Comparison of ENCODE assay signal across 1 cellular context in the genomic region with DNA sequence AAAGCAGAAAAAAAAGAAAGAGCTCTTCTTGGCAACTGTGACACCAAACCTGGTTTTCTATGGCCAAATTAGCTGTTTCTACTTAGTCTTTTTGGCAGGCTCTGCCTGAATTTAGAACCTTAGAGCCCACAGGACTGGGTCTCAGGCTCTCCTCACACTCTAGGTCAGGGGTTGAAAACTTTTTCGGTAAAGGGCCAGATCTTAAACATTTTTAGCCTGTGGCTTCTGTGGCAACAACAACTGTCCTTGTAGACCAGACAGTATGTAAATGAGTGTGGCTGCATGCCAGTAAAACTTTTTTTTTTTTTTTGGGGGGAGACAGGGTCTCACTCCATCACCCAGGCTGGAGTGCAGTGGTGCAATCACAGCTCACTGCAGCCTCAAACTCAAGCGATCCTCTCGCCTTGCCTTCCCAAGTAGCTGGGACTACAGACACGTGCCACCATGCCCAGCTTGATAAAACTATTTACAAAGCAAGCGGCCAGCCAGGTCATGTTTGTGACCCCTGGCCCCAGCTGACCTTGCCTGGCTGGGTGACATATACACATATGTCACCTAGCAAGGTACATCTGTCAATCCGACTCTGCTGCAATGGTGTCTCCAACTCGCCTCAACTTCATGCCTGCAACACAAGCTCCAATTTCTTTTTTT.
A peak's percentile ranks its signal among the peaks of the same experiment; 100 is the strongest.
TF ChIP-seq lines count a peak whose summit lies in the region.

No MANE protein-coding gene starts in this region.

TF ChIP-seq in HepG2, 621 proteins besides CTCF, POLR2A, EP300 and RAD21 (continued from another document and continues in another):
- TF ChIP-seq, protein P1, sequence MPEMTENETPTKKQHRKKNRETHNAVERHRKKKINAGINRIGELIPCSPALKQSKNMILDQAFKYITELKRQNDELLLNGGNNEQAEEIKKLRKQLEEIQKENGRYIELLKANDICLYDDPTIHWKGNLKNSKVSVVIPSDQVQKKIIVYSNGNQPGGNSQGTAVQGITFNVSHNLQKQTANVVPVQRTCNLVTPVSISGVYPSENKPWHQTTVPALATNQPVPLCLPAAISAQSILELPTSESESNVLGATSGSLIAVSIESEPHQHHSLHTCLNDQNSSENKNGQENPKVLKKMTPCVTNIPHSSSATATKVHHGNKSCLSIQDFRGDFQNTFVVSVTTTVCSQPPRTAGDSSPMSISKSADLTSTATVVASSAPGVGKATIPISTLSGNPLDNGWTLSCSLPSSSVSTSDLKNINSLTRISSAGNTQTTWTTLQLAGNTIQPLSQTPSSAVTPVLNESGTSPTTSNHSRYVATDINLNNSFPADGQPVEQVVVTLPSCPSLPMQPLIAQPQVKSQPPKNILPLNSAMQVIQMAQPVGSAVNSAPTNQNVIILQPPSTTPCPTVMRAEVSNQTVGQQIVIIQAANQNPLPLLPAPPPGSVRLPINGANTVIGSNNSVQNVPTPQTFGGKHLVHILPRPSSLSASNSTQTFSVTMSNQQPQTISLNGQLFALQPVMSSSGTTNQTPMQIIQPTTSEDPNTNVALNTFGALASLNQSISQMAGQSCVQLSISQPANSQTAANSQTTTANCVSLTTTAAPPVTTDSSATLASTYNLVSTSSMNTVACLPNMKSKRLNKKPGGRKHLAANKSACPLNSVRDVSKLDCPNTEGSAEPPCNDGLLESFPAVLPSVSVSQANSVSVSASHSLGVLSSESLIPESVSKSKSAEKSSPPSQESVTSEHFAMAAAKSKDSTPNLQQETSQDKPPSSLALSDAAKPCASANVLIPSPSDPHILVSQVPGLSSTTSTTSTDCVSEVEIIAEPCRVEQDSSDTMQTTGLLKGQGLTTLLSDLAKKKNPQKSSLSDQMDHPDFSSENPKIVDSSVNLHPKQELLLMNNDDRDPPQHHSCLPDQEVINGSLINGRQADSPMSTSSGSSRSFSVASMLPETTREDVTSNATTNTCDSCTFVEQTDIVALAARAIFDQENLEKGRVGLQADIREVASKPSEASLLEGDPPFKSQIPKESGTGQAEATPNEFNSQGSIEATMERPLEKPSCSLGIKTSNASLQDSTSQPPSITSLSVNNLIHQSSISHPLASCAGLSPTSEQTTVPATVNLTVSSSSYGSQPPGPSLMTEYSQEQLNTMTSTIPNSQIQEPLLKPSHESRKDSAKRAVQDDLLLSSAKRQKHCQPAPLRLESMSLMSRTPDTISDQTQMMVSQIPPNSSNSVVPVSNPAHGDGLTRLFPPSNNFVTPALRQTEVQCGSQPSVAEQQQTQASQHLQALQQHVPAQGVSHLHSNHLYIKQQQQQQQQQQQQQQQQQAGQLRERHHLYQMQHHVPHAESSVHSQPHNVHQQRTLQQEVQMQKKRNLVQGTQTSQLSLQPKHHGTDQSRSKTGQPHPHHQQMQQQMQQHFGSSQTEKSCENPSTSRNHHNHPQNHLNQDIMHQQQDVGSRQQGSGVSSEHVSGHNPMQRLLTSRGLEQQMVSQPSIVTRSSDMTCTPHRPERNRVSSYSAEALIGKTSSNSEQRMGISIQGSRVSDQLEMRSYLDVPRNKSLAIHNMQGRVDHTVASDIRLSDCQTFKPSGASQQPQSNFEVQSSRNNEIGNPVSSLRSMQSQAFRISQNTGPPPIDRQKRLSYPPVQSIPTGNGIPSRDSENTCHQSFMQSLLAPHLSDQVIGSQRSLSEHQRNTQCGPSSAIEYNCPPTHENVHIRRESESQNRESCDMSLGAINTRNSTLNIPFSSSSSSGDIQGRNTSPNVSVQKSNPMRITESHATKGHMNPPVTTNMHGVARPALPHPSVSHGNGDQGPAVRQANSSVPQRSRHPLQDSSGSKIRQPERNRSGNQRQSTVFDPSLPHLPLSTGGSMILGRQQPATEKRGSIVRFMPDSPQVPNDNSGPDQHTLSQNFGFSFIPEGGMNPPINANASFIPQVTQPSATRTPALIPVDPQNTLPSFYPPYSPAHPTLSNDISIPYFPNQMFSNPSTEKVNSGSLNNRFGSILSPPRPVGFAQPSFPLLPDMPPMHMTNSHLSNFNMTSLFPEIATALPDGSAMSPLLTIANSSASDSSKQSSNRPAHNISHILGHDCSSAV (CRISPR knock-in tag; IDR thresholded peaks at IDR 0.05; ENCODE audit: borderline replicate concordance): no peak
- TF ChIP-seq ASH2L (IDR thresholded peaks at IDR 0.05; ENCODE audit: insufficient read length, low read depth, low read length): no peak
- TF ChIP-seq, protein P2, sequence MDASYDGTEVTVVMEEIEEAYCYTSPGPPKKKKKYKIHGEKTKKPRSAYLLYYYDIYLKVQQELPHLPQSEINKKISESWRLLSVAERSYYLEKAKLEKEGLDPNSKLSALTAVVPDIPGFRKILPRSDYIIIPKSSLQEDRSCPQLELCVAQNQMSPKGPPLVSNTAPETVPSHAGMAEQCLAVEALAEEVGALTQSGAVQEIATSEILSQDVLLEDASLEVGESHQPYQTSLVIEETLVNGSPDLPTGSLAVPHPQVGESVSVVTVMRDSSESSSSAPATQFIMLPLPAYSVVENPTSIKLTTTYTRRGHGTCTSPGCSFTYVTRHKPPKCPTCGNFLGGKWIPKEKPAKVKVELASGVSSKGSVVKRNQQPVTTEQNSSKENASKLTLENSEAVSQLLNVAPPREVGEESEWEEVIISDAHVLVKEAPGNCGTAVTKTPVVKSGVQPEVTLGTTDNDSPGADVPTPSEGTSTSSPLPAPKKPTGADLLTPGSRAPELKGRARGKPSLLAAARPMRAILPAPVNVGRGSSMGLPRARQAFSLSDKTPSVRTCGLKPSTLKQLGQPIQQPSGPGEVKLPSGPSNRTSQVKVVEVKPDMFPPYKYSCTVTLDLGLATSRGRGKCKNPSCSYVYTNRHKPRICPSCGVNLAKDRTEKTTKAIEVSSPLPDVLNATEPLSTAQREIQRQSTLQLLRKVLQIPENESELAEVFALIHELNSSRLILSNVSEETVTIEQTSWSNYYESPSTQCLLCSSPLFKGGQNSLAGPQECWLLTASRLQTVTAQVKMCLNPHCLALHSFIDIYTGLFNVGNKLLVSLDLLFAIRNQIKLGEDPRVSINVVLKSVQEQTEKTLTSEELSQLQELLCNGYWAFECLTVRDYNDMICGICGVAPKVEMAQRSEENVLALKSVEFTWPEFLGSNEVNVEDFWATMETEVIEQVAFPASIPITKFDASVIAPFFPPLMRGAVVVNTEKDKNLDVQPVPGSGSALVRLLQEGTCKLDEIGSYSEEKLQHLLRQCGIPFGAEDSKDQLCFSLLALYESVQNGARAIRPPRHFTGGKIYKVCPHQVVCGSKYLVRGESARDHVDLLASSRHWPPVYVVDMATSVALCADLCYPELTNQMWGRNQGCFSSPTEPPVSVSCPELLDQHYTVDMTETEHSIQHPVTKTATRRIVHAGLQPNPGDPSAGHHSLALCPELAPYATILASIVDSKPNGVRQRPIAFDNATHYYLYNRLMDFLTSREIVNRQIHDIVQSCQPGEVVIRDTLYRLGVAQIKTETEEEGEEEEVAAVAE (CRISPR knock-in tag; IDR thresholded peaks at IDR 0.05; ENCODE audit: borderline replicate concordance): no peak
- TF ChIP-seq SP2 (CRISPR knock-in tag; IDR thresholded peaks at IDR 0.05): no peak
- no peak for TF ChIP-seq ZNF383 (CRISPR knock-in tag; IDR thresholded peaks at IDR 0.05; ENCODE audit: borderline replicate concordance)
- TF ChIP-seq ZNF749 (CRISPR knock-in tag; IDR thresholded peaks at IDR 0.05; ENCODE audit: borderline replicate concordance): peak; percentile 31; the same call in 1 of the 2 replicates
- TF ChIP-seq HCFC1 (IDR thresholded peaks at IDR 0.05; ENCODE audit: low read depth, low read length): no peak
- TF ChIP-seq KDM2A (CRISPR knock-in tag; IDR thresholded peaks at IDR 0.05; ENCODE audit: borderline replicate concordance, low read depth): peak; percentile 57
- no peak for TF ChIP-seq SRF (IDR thresholded peaks at IDR 0.05; ENCODE audit: low read depth, low read length)
- TF ChIP-seq, protein P3, sequence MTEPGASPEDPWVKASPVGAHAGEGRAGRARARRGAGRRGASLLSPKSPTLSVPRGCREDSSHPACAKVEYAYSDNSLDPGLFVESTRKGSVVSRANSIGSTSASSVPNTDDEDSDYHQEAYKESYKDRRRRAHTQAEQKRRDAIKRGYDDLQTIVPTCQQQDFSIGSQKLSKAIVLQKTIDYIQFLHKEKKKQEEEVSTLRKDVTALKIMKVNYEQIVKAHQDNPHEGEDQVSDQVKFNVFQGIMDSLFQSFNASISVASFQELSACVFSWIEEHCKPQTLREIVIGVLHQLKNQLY (CRISPR knock-in tag; IDR thresholded peaks at IDR 0.05): peak; percentile 75
- TF ChIP-seq TSC22D2 (CRISPR knock-in tag; IDR thresholded peaks at IDR 0.05; ENCODE audit: borderline replicate concordance): no peak
- TF ChIP-seq, protein P4, sequence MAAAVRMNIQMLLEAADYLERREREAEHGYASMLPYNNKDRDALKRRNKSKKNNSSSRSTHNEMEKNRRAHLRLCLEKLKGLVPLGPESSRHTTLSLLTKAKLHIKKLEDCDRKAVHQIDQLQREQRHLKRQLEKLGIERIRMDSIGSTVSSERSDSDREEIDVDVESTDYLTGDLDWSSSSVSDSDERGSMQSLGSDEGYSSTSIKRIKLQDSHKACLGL (CRISPR knock-in tag; IDR thresholded peaks at IDR 0.05): no peak
- no peak for TF ChIP-seq ZNF775 (CRISPR knock-in tag; IDR thresholded peaks at IDR 0.05; ENCODE audit: borderline replicate concordance)
- TF ChIP-seq, protein P5, sequence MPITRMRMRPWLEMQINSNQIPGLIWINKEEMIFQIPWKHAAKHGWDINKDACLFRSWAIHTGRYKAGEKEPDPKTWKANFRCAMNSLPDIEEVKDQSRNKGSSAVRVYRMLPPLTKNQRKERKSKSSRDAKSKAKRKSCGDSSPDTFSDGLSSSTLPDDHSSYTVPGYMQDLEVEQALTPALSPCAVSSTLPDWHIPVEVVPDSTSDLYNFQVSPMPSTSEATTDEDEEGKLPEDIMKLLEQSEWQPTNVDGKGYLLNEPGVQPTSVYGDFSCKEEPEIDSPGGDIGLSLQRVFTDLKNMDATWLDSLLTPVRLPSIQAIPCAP (CRISPR knock-in tag; IDR thresholded peaks at IDR 0.05; ENCODE audit: low read depth): no peak
- TF ChIP-seq ZKSCAN1 (IDR thresholded peaks at IDR 0.05; ENCODE audit: low read length): no peak
- TF ChIP-seq DMAP1 (CRISPR knock-in tag; IDR thresholded peaks at IDR 0.05): no peak
- TF ChIP-seq HOXD1 (CRISPR knock-in tag; IDR thresholded peaks at IDR 0.05): no peak
- TF ChIP-seq FOSL2 (CRISPR knock-in tag; IDR thresholded peaks at IDR 0.05): peak; percentile 93
- no peak; the same call in 1 of the 2 replicates for TF ChIP-seq ATF7 (IDR thresholded peaks at IDR 0.05)
- no peak for TF ChIP-seq ATF7 (CRISPR knock-in tag; IDR thresholded peaks at IDR 0.05)
- TF ChIP-seq ZNF672 (CRISPR knock-in tag; IDR thresholded peaks at IDR 0.05): no peak
- peak; percentile 99 for TF ChIP-seq RARA (CRISPR knock-in tag; IDR thresholded peaks at IDR 0.05)
- TF ChIP-seq, protein P6, sequence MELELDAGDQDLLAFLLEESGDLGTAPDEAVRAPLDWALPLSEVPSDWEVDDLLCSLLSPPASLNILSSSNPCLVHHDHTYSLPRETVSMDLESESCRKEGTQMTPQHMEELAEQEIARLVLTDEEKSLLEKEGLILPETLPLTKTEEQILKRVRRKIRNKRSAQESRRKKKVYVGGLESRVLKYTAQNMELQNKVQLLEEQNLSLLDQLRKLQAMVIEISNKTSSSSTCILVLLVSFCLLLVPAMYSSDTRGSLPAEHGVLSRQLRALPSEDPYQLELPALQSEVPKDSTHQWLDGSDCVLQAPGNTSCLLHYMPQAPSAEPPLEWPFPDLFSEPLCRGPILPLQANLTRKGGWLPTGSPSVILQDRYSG (CRISPR knock-in tag; IDR thresholded peaks at IDR 0.05): no peak
- no peak for TF ChIP-seq ZKSCAN5 (CRISPR knock-in tag; IDR thresholded peaks at IDR 0.05)
- TF ChIP-seq ZNF879 (CRISPR knock-in tag; IDR thresholded peaks at IDR 0.05): 0 out of 2 replicates have a peak, but pooled peaks have one; percentile 46
- TF ChIP-seq ZNF24 (IDR thresholded peaks at IDR 0.05): no peak
- TF ChIP-seq IRF2 (CRISPR knock-in tag; IDR thresholded peaks at IDR 0.05): peak; percentile 75
- no peak for TF ChIP-seq PCBP2 (optimal IDR thresholded peaks at IDR 0.05; ENCODE audit: low read depth, low read length, poor library complexity, severe bottlenecking)
- TF ChIP-seq, protein P7, sequence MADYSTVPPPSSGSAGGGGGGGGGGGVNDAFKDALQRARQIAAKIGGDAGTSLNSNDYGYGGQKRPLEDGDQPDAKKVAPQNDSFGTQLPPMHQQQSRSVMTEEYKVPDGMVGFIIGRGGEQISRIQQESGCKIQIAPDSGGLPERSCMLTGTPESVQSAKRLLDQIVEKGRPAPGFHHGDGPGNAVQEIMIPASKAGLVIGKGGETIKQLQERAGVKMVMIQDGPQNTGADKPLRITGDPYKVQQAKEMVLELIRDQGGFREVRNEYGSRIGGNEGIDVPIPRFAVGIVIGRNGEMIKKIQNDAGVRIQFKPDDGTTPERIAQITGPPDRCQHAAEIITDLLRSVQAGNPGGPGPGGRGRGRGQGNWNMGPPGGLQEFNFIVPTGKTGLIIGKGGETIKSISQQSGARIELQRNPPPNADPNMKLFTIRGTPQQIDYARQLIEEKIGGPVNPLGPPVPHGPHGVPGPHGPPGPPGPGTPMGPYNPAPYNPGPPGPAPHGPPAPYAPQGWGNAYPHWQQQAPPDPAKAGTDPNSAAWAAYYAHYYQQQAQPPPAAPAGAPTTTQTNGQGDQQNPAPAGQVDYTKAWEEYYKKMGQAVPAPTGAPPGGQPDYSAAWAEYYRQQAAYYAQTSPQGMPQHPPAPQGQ (CRISPR knock-in tag; IDR thresholded peaks at IDR 0.05; ENCODE audit: borderline replicate concordance): no peak
- TF ChIP-seq, protein P8, sequence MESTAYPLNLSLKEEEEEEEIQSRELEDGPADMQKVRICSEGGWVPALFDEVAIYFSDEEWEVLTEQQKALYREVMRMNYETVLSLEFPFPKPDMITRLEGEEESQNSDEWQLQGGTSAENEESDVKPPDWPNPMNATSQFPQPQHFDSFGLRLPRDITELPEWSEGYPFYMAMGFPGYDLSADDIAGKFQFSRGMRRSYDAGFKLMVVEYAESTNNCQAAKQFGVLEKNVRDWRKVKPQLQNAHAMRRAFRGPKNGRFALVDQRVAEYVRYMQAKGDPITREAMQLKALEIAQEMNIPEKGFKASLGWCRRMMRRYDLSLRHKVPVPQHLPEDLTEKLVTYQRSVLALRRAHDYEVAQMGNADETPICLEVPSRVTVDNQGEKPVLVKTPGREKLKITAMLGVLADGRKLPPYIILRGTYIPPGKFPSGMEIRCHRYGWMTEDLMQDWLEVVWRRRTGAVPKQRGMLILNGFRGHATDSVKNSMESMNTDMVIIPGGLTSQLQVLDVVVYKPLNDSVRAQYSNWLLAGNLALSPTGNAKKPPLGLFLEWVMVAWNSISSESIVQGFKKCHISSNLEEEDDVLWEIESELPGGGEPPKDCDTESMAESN (CRISPR knock-in tag; conservative IDR thresholded peaks at IDR 0.05): peak; percentile 57; the same call in 1 of the 2 replicates
- TF ChIP-seq, protein P9, sequence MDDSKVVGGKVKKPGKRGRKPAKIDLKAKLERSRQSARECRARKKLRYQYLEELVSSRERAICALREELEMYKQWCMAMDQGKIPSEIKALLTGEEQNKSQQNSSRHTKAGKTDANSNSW (CRISPR knock-in tag; IDR thresholded peaks at IDR 0.05; ENCODE audit: borderline replicate concordance): no peak
